Comparison of ENCODE assay signal across 1 cellular context in the genomic region with DNA sequence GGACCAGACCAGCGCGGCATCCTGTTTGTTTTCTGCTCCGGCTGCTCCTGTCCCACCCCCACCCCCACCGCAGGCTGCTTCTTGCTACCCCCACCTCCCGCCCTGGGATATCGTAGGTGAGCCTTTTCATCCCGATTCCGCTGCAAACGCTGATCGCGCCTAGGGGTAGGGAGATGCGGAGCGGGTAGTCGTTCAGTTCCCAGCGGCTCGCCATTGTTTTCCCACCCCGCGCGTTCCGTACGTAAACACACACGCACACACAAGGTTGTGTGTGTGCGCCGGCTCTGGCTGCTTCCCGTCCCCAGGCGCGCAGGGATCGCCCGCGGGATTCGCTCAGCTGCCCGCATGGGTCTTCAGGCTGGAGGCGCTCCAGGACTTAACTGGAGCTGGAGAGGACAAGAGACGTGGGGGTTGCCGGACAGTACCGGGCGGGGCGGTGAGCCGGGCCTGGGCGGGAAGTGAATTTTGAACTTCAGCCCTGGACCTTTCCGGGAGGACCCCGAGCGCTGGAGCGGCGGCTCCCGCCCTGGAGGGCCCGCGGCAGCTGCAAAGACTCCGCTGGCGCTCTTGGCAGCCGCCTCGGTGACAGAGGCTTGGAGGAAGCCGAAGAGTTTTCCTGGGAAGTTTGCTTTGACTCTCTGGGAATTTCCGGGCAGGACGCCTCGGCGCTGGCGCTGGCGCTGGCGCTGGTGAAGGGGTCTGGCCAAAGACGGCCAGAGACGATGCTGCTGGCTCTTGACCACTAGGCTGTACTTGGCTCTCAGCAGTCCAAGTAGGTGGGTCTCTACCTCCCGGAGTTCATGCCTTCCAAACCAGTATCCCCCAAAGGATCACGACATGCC.
TF ChIP-seq lines count a peak whose summit lies in the region.

No MANE protein-coding gene starts in this region.

TF ChIP-seq in HepG2, 621 proteins besides CTCF, POLR2A, EP300 and RAD21 (continued from another document and continues in another):
- TF ChIP-seq PATZ1 (CRISPR knock-in tag; IDR thresholded peaks at IDR 0.05) (peak; percentile 92), MTA1 (CRISPR knock-in tag; IDR thresholded peaks at IDR 0.05; ENCODE audit: borderline replicate concordance) (no peak; the same call in 1 of the 2 replicates), GATAD2A (CRISPR knock-in tag; IDR thresholded peaks at IDR 0.05) (peak; percentile 58; the same call in 1 of the 2 replicates), GFI1 (CRISPR knock-in tag; IDR thresholded peaks at IDR 0.05; ENCODE audit: borderline replicate concordance) (0 out of 2 replicates have a peak, but pooled peaks have one; percentile 51), ZNF770 (CRISPR knock-in tag; IDR thresholded peaks at IDR 0.05) (peak; percentile 40), ZNF878 (CRISPR knock-in tag; IDR thresholded peaks at IDR 0.05) (no peak), ZNF605 (CRISPR knock-in tag; IDR thresholded peaks at IDR 0.05) (peak; percentile 36; the same call in 1 of the 2 replicates), GABPA (IDR thresholded peaks at IDR 0.05; ENCODE audit: low read depth, low read length) (no peak), GABPA (CRISPR knock-in tag; IDR thresholded peaks at IDR 0.05; ENCODE audit: low read depth) (peak; percentile 72), ZNF550 (CRISPR knock-in tag; IDR thresholded peaks at IDR 0.05; ENCODE audit: borderline replicate concordance) (0 out of 2 replicates have a peak, but pooled peaks have one; percentile 65), CENPX (CRISPR knock-in tag; IDR thresholded peaks at IDR 0.05) (no peak), GPBP1L1 (CRISPR knock-in tag; IDR thresholded peaks at IDR 0.05) (no peak), HIC2 (CRISPR knock-in tag; IDR thresholded peaks at IDR 0.05; ENCODE audit: low read depth) (no peak), ZSCAN9 (CRISPR knock-in tag; IDR thresholded peaks at IDR 0.05; ENCODE audit: borderline replicate concordance) (0 out of 2 replicates have a peak, but pooled peaks have one; percentile 15), ATF7-NPFF (CRISPR knock-in tag; IDR thresholded peaks at IDR 0.05; ENCODE audit: low read depth) (peak; percentile 82; the same call in 1 of the 2 replicates), ZBTB38 (CRISPR knock-in tag; IDR thresholded peaks at IDR 0.05) (peak; percentile 15; the same call in 1 of the 2 replicates), ZNF589 (CRISPR knock-in tag; conservative IDR thresholded peaks at IDR 0.05) (no peak), RXRA (CRISPR knock-in tag; IDR thresholded peaks at IDR 0.05) (peak; percentile 56; the same call in 1 of the 2 replicates), NONO (IDR thresholded peaks at IDR 0.05) (no peak), NONO (CRISPR knock-in tag; conservative IDR thresholded peaks at IDR 0.05) (no peak; the same call in 1 of the 2 replicates), NKX3-1 (CRISPR knock-in tag; IDR thresholded peaks at IDR 0.05) (peak; percentile 40; the same call in 1 of the 2 replicates), TFAP4 (IDR thresholded peaks at IDR 0.05; ENCODE audit: borderline replicate concordance, low read depth) (peak; percentile 58; the same call in 1 of the 2 replicates), HCFC1 (IDR thresholded peaks at IDR 0.05; ENCODE audit: low read depth, low read length) (no peak), BCL6 (CRISPR knock-in tag; IDR thresholded peaks at IDR 0.05) (peak; percentile 76)
- TF ChIP-seq, protein P1, sequence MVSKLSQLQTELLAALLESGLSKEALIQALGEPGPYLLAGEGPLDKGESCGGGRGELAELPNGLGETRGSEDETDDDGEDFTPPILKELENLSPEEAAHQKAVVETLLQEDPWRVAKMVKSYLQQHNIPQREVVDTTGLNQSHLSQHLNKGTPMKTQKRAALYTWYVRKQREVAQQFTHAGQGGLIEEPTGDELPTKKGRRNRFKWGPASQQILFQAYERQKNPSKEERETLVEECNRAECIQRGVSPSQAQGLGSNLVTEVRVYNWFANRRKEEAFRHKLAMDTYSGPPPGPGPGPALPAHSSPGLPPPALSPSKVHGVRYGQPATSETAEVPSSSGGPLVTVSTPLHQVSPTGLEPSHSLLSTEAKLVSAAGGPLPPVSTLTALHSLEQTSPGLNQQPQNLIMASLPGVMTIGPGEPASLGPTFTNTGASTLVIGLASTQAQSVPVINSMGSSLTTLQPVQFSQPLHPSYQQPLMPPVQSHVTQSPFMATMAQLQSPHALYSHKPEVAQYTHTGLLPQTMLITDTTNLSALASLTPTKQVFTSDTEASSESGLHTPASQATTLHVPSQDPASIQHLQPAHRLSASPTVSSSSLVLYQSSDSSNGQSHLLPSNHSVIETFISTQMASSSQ (IDR thresholded peaks at IDR 0.05; ENCODE audit: low read depth): no peak
- TF ChIP-seq, protein P1 (CRISPR knock-in tag; IDR thresholded peaks at IDR 0.05; ENCODE audit: borderline replicate concordance): peak; percentile 51; the same call in 1 of the 2 replicates
- TF ChIP-seq, protein P2, sequence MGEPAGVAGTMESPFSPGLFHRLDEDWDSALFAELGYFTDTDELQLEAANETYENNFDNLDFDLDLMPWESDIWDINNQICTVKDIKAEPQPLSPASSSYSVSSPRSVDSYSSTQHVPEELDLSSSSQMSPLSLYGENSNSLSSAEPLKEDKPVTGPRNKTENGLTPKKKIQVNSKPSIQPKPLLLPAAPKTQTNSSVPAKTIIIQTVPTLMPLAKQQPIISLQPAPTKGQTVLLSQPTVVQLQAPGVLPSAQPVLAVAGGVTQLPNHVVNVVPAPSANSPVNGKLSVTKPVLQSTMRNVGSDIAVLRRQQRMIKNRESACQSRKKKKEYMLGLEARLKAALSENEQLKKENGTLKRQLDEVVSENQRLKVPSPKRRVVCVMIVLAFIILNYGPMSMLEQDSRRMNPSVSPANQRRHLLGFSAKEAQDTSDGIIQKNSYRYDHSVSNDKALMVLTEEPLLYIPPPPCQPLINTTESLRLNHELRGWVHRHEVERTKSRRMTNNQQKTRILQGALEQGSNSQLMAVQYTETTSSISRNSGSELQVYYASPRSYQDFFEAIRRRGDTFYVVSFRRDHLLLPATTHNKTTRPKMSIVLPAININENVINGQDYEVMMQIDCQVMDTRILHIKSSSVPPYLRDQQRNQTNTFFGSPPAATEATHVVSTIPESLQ (CRISPR knock-in tag; conservative IDR thresholded peaks at IDR 0.05): no peak
- TF ChIP-seq, protein P3, sequence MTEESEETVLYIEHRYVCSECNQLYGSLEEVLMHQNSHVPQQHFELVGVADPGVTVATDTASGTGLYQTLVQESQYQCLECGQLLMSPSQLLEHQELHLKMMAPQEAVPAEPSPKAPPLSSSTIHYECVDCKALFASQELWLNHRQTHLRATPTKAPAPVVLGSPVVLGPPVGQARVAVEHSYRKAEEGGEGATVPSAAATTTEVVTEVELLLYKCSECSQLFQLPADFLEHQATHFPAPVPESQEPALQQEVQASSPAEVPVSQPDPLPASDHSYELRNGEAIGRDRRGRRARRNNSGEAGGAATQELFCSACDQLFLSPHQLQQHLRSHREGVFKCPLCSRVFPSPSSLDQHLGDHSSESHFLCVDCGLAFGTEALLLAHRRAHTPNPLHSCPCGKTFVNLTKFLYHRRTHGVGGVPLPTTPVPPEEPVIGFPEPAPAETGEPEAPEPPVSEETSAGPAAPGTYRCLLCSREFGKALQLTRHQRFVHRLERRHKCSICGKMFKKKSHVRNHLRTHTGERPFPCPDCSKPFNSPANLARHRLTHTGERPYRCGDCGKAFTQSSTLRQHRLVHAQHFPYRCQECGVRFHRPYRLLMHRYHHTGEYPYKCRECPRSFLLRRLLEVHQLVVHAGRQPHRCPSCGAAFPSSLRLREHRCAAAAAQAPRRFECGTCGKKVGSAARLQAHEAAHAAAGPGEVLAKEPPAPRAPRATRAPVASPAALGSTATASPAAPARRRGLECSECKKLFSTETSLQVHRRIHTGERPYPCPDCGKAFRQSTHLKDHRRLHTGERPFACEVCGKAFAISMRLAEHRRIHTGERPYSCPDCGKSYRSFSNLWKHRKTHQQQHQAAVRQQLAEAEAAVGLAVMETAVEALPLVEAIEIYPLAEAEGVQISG (CRISPR knock-in tag; IDR thresholded peaks at IDR 0.05): peak; percentile 65; the same call in 1 of the 2 replicates
- TF ChIP-seq, protein P4, sequence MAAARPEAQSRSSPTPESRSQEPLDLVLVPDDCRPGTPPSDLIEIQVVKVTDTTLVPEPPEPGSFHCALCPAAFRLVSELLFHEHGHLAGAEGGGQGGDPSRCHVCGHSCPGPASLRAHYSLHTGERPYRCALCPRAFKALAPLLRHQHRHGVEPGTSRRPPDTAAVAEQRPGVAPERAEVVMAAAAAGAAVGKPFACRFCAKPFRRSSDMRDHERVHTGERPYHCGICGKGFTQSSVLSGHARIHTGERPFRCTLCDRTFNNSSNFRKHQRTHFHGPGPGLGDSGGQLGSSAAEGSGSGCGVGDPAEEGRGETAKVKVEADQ (CRISPR knock-in tag; IDR thresholded peaks at IDR 0.05; ENCODE audit: borderline replicate concordance): peak; percentile 20; the same call in 1 of the 2 replicates
- TF ChIP-seq, protein P5, sequence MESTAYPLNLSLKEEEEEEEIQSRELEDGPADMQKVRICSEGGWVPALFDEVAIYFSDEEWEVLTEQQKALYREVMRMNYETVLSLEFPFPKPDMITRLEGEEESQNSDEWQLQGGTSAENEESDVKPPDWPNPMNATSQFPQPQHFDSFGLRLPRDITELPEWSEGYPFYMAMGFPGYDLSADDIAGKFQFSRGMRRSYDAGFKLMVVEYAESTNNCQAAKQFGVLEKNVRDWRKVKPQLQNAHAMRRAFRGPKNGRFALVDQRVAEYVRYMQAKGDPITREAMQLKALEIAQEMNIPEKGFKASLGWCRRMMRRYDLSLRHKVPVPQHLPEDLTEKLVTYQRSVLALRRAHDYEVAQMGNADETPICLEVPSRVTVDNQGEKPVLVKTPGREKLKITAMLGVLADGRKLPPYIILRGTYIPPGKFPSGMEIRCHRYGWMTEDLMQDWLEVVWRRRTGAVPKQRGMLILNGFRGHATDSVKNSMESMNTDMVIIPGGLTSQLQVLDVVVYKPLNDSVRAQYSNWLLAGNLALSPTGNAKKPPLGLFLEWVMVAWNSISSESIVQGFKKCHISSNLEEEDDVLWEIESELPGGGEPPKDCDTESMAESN (CRISPR knock-in tag; conservative IDR thresholded peaks at IDR 0.05): peak; percentile 88
